ENCODE assay signal across 8 cellular contexts in the genomic region with DNA sequence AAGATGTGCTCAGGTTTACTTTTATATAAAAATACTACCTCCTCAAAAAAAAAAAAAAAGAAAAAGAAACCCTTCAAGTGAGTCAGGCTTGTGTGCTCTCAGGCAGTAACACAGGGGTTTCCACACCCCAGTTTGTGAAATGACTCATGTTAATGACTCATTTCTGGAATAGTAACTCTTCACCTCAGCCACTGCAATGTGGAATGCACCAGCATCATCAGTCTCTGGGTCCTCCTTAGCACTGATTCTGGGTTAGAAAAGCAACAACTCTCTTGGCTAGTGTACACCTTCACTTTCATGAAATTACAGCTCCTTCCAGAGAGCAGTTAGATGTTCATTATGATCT.
A peak's percentile ranks its signal among the peaks of the same experiment; 100 is the strongest.
DNase-seq lines count a peak whose midpoint lies in the region; ATAC-seq and TF ChIP-seq lines count a peak whose summit lies in the region.

No MANE protein-coding gene starts in this region.

- TF ChIP-seq CTCF in RWPE1 (conservative IDR thresholded peaks at IDR 0.05; ENCODE audit: low read depth) (no peak), kidney epithelial cell (IDR thresholded peaks at IDR 0.05; ENCODE audit: insufficient read depth, low read length, poor library complexity, severe bottlenecking) (no peak)

- H3K4me1 Mint-ChIP-seq in activated T-cell treated with anti-CD3 and anti-CD28 coated beads, Interleukin-2, amount 50 U/mL, for 4 hours (ENCODE audit: low read depth) = peaks cover 4% of the 10 kb centered on the region
- peaks cover 27% of the 10 kb centered on the region for H3K4me1 Mint-ChIP-seq in activated T-cell treated with anti-CD3 and anti-CD28 coated beads, Interleukin-2, amount 50 U/mL, for 24 hours (ENCODE audit: low read depth)

- no peak overlapping the region for H3K27ac Mint-ChIP-seq in activated T-cell treated with anti-CD3 and anti-CD28 coated beads, Interleukin-2, amount 50 U/mL, for 24 hours

- H3K36me3 ChIP-seq in kidney epithelial cell (ENCODE audit: control insufficient read depth, insufficient read depth, low read length) = no peaks in the 10 kb centered on the region

- POLR2A ChIA-PET in RWPE1 (lab: Yijun Ruan, JAX; ENCODE audit: low non-redundant PET) = no interaction called here

- ATAC-seq in activated T-cell treated with anti-CD3 and anti-CD28 coated beads, Interleukin-2, amount 50 U/mL, for 4 hours = peak; percentile 86
- peak; percentile 82 for ATAC-seq in HG02885 (IDR thresholded peaks at IDR 0.05; ENCODE audit: poor library complexity, unreplicated experiment)
- ATAC-seq in sciatic nerve = no peak
- ATAC-seq in left colon = no peak

- no peak overlapping the region for H3K4me3 ChIP-seq in kidney epithelial cell (ENCODE audit: low read depth, low read length)

- peaks cover 11% of the 10 kb centered on the region for H3K9me3 Mint-ChIP-seq in activated T-cell treated with anti-CD3 and anti-CD28 coated beads, Interleukin-2, amount 50 U/mL, for 4 hours
- H3K9me3 Mint-ChIP-seq in activated T-cell treated with anti-CD3 and anti-CD28 coated beads, Interleukin-2, amount 50 U/mL, for 24 hours = peaks cover 24% of the 10 kb centered on the region

- no peak for DNase-seq in activated T-cell treated with anti-CD3 and anti-CD28 coated beads, Interleukin-2, amount 50 U/mL, for 4 hours
- no peak for DNase-seq in activated T-cell treated with anti-CD3 and anti-CD28 coated beads, Interleukin-2, amount 50 U/mL, for 24 hours
- peak; percentile 98 for DNase-seq in RWPE1 (ENCODE audit: low spot score)
- DNase-seq in kidney epithelial cell (ENCODE audit: low read depth) = peak; percentile 95
- DNase-seq in sciatic nerve (ENCODE audit: low spot score) = no peak
- no peak for DNase-seq in left colon
- no peak for DNase-seq in NCI-H446 treated with DMSO at 0.1 percent for 48 hours (lab: John Stamatoyannopoulos, UW)

- CTCF ChIA-PET in RWPE1 (lab: Yijun Ruan, JAX) = no interaction called here

- H3K27me3 Mint-ChIP-seq in activated T-cell treated with anti-CD3 and anti-CD28 coated beads, Interleukin-2, amount 50 U/mL, for 4 hours (ENCODE audit: low read depth) = peaks cover 3% of the 10 kb centered on the region
- peaks cover 21% of the 10 kb centered on the region for H3K27me3 Mint-ChIP-seq in activated T-cell treated with anti-CD3 and anti-CD28 coated beads, Interleukin-2, amount 50 U/mL, for 24 hours

- H3K27ac ChIP-seq in RWPE1 = no peak overlapping the region

- H3K27me3 ChIP-seq in kidney epithelial cell (ENCODE audit: control insufficient read depth, insufficient read depth, low read length) = no peaks in the 10 kb centered on the region

- H3K36me3 Mint-ChIP-seq in activated T-cell treated with anti-CD3 and anti-CD28 coated beads, Interleukin-2, amount 50 U/mL, for 4 hours (ENCODE audit: insufficient read depth) = no peaks in the 10 kb centered on the region
- no peaks in the 10 kb centered on the region for H3K36me3 Mint-ChIP-seq in activated T-cell treated with anti-CD3 and anti-CD28 coated beads, Interleukin-2, amount 50 U/mL, for 24 hours (ENCODE audit: low read depth)

- no peak overlapping the region for H3K4me3 Mint-ChIP-seq in activated T-cell treated with anti-CD3 and anti-CD28 coated beads, Interleukin-2, amount 50 U/mL, for 4 hours
- no peak overlapping the region for H3K4me3 Mint-ChIP-seq in activated T-cell treated with anti-CD3 and anti-CD28 coated beads, Interleukin-2, amount 50 U/mL, for 24 hours

- intact Hi-C loops in sciatic nerve (cut with DNase I) = no loop called here
- intact Hi-C loops in left colon (cut with DNase I, micrococcal nuclease) = no loop called here

Comparison
In these comparisons a context has a peak if more than half of its experiments do, and no peak if none do; other contexts are left out.
1. ATAC-seq: peak in activated T-cell treated with anti-CD3 and anti-CD28 coated beads, Interleukin-2, amount 50 U/mL, for 4 hours (2 of 2) and HG02885 (single experiment); none in sciatic nerve (single experiment) and left colon (single experiment).
2. DNase-seq: peak in RWPE1 (single experiment) and kidney epithelial cell (single experiment); none in activated T-cell treated with anti-CD3 and anti-CD28 coated beads, Interleukin-2, amount 50 U/mL, for 4 hours (single experiment), activated T-cell treated with anti-CD3 and anti-CD28 coated beads, Interleukin-2, amount 50 U/mL, for 24 hours (single experiment), sciatic nerve (single experiment), left colon (0 of 2) and NCI-H446 treated with DMSO at 0.1 percent for 48 hours (single experiment).